Comparison of ENCODE assay signal across 10 cellular contexts in the genomic region with DNA sequence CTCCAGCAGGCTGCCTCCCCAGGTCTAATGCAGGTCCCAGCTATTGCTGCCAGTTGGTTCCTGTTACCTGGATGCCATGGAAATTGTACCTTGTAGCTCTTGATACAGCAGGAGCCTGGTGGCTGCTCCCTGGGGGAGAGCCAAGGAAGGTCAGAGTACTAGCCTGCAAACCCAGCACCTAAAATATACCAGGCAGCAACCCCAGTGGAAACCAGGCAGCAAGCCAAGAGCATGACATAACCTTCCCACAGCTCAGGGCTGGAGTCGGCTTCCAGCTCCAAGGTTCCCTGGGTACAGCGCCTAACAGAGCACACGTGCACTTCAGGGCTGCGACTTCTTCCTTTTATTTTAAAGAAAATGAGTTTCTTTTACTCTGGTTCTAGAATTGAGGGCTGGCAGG. TPM values are rescaled to one million over a fixed set of nuclear protein-coding genes. Genes with fewer than 3 reads are reported as not detected.
DNase-seq lines count a peak whose midpoint lies in the region; ATAC-seq and TF ChIP-seq lines count a peak whose summit lies in the region.
"Had no signal": no experiment of that assay in that cellular context is flagged by ENCODE, and none has a peak within 500 bp of the region (broad histone marks: within the 10 kb centered on the region; RNA-seq: fewer than 3 reads in every experiment).

No MANE protein-coding gene starts in this region.

- no peaks in the 10 kb centered on the region for H3K36me3 Mint-ChIP-seq in activated CD8-positive, alpha-beta memory T cell treated with anti-CD3 and anti-CD28 coated beads, Interleukin-2, amount 10 ng/mL, durations not matched to agents 7 days and 5 days
- H3K36me3 Mint-ChIP-seq: natural killer cell had no signal

- intact Hi-C loops in lower leg skin (cut with DNase I; ENCODE audit: low total_unique reads), result no loop called here

- H3K4me3 Mint-ChIP-seq in activated CD8-positive, alpha-beta memory T cell treated with anti-CD3 and anti-CD28 coated beads, Interleukin-2, amount 10 ng/mL, durations not matched to agents 7 days and 5 days, result no peak overlapping the region
- H3K4me3 Mint-ChIP-seq: natural killer cell; stimulated activated naive CD8-positive, alpha-beta T cell treated with anti-CD3 and anti-CD28 coated beads, Interleukin-15, Interleukin-2, amounts not matched to agents 100 ng/mL and 50 ng/mL, for 24 hours had no signal

- H3K4me3 ChIP-seq in cardiac fibroblast (replicated peaks in 1 of 2; ENCODE audit: low read depth in 2 of 2, low read length in 2 of 2) (no peak overlapping the region), lower leg skin (ENCODE audit: low read depth, poor library complexity, severe bottlenecking) (no peak overlapping the region)

- DNase-seq in AG08396 (ENCODE audit: low spot score), result peak; percentile 35
- DNase-seq in NCI-H2029 treated with DMSO at 0.1 percent for 48 hours (lab: John Stamatoyannopoulos, UW), result peak; percentile 75
- peak; percentile 40 for DNase-seq in cardiac fibroblast (ENCODE audit: low read depth in 2 of 2)
- DNase-seq in lower leg skin (ENCODE audit: low spot score in 2 of 2), result peak; percentile 44 to 89
- no peak for DNase-seq in activated T-cell treated with anti-CD3 and anti-CD28 coated beads for 4 hours
- no peak for DNase-seq in activated CD8-positive, alpha-beta memory T cell treated with anti-CD3 and anti-CD28 coated beads, Interleukin-2, amount 10 ng/mL, durations not matched to agents 7 days and 5 days
- DNase-seq: natural killer cell had no signal

- WGBS in lower leg skin, 2 donors, result 12 to 21% methylated on average over 4 of the region's 4 CpGs

- H3K4me1 Mint-ChIP-seq in activated CD8-positive, alpha-beta memory T cell treated with anti-CD3 and anti-CD28 coated beads, Interleukin-2, amount 10 ng/mL, durations not matched to agents 7 days and 5 days, result no peaks in the 10 kb centered on the region
- H3K4me1 Mint-ChIP-seq: natural killer cell had no signal

- ATAC-seq in HG02938 (IDR thresholded peaks at IDR 0.05; ENCODE audit: unreplicated experiment), result no peak
- no peak for ATAC-seq in activated CD8-positive, alpha-beta memory T cell treated with anti-CD3 and anti-CD28 coated beads, Interleukin-2, amount 10 ng/mL, durations not matched to agents 7 days and 5 days
- no peak for ATAC-seq in GM21723 (IDR thresholded peaks at IDR 0.05; ENCODE audit: unreplicated experiment)
- ATAC-seq: natural killer cell had no signal

- no peak for TF ChIP-seq CTCF in cardiac fibroblast (IDR thresholded peaks at IDR 0.05; ENCODE audit: low read depth, low read length)
- TF ChIP-seq CTCF in lower leg skin (IDR thresholded peaks at IDR 0.05), result no peak

- H3K27ac Mint-ChIP-seq in activated CD8-positive, alpha-beta memory T cell treated with anti-CD3 and anti-CD28 coated beads, Interleukin-2, amount 10 ng/mL, durations not matched to agents 7 days and 5 days, result no peak overlapping the region
- H3K27ac Mint-ChIP-seq: natural killer cell; stimulated activated naive CD8-positive, alpha-beta T cell treated with anti-CD3 and anti-CD28 coated beads, Interleukin-15, Interleukin-2, amounts not matched to agents 100 ng/mL and 50 ng/mL, for 24 hours had no signal

- TF ChIP-seq POLR2A in lower leg skin (IDR thresholded peaks at IDR 0.05), result no peak

- no peaks in the 10 kb centered on the region for H3K9me3 Mint-ChIP-seq in activated CD8-positive, alpha-beta memory T cell treated with anti-CD3 and anti-CD28 coated beads, Interleukin-2, amount 10 ng/mL, durations not matched to agents 7 days and 5 days (ENCODE audit: low read depth)
- H3K9me3 Mint-ChIP-seq: natural killer cell; stimulated activated naive CD8-positive, alpha-beta T cell treated with anti-CD3 and anti-CD28 coated beads, Interleukin-15, Interleukin-2, amounts not matched to agents 100 ng/mL and 50 ng/mL, for 24 hours had no signal

- CTCF ChIA-PET in activated CD8-positive, alpha-beta memory T cell treated with anti-CD3 and anti-CD28 coated beads, Interleukin-2, amount 10 ng/mL, durations not matched to agents 7 days and 5 days (lab: Charles Lee), result no interaction called here

- peaks cover 7% of the 10 kb centered on the region for H3K27me3 Mint-ChIP-seq in activated CD8-positive, alpha-beta memory T cell treated with anti-CD3 and anti-CD28 coated beads, Interleukin-2, amount 10 ng/mL, durations not matched to agents 7 days and 5 days

RNA-seq across cellular contexts. Expression of gene TNP1, which starts 30.3 kb away (rescaled TPM):
- not detected for total RNA-seq in lower leg skin
- total RNA-seq in activated CD8-positive, alpha-beta memory T cell treated with anti-CD3 and anti-CD28 coated beads, Interleukin-2, amount 10 ng/mL, durations not matched to agents 7 days and 5 days, result not detected
- total RNA-seq: natural killer cell had no signal

Comparison
In these comparisons a context has a peak if more than half of its experiments do, and no peak if none do; other contexts are left out.
1. DNase-seq: peak in AG08396 (single experiment), NCI-H2029 treated with DMSO at 0.1 percent for 48 hours (single experiment), cardiac fibroblast (2 of 2) and lower leg skin (2 of 2); none in activated T-cell treated with anti-CD3 and anti-CD28 coated beads for 4 hours (single experiment) and activated CD8-positive, alpha-beta memory T cell treated with anti-CD3 and anti-CD28 coated beads, Interleukin-2, amount 10 ng/mL, durations not matched to agents 7 days and 5 days (single experiment).